39 cellular contexts compared by ENCODE assay signal in the genomic region with DNA sequence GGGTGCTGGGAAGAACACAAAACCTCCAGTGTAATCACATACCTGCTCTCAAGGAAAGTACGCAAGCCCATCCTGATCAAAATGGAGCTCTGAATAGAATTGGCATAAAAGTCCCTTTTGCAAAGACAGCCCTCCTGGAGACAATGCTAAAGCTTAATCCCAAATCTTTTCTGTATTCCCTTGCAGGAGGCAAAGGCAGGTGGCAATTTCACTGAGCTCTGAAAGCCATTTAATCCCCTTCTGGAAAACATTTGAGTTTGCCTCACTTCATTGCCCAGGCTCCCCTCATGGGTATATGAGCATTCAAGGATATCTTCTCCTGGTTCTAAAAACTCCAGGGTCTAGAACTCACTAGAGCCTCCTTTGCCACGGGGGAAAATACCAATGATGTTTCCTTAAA.
"Had no signal": no experiment of that assay in that cellular context is flagged by ENCODE, and none has a peak within 500 bp of the region (broad histone marks: within the 10 kb centered on the region; RNA-seq: fewer than 3 reads in every experiment).

No MANE protein-coding gene starts in this region.

- H3K4me1 ChIP-seq: ascending aorta had no signal

- H3K4me3 ChIP-seq: ascending aorta, cardiac muscle cell had no signal

- H3K36me3 Mint-ChIP-seq: activated CD8-positive, alpha-beta memory T cell treated with anti-CD3 and anti-CD28 coated beads, Interleukin-2, amount 10 ng/mL, durations not matched to agents 7 days and 5 days; activated naive CD4-positive, alpha-beta T cell treated with anti-CD3 and anti-CD28 coated beads, Interleukin-2, amount 10 ng/mL, durations not matched to agents 7 days and 5 days; activated naive CD4-positive, alpha-beta T cell treated with anti-CD3 and anti-CD28 coated beads, Interleukin-2, amount 50 U/mL, for 24 hours; activated naive CD8-positive, alpha-beta T cell; activated naive CD8-positive, alpha-beta T cell treated with anti-CD3 and anti-CD28 coated beads, Interleukin-2, amount 10 ng/mL, durations not matched to agents 7 days and 5 days had no signal

- H3K27me3 ChIP-seq: ascending aorta, cardiac muscle cell had no signal

- H3K9me3 ChIP-seq: ascending aorta had no signal

- H3K27ac ChIP-seq: ascending aorta, cardiac muscle cell, VCaP had no signal

- DNase-seq: activated CD4-positive, alpha-beta memory T cell treated with anti-CD3 and anti-CD28 coated beads, Interleukin-2, amount 10 ng/mL, durations not matched to agents 7 days and 5 days; activated CD4-positive, alpha-beta T cell treated with anti-CD3 and anti-CD28 coated beads for 1 hour; activated CD4-positive, alpha-beta T cell treated with anti-CD3 and anti-CD28 coated beads for 36 hours; activated CD4-positive, alpha-beta T cell treated with anti-CD3 and anti-CD28 coated beads for 48 hours; activated CD4-positive, alpha-beta T cell treated with anti-CD3 and anti-CD28 coated beads, Interleukin-2, amount 10 ng/mL, durations not matched to agents 7 days and 5 days; activated CD4-positive, alpha-beta T cell treated with anti-CD3 and anti-CD28 coated beads, Interleukin-2, amount 50 U/mL, for 48 hours; activated CD4-positive, CD25-positive, alpha-beta regulatory T cell; activated CD8-positive, alpha-beta memory T cell treated with anti-CD3 and anti-CD28 coated beads for 24 hours; activated CD8-positive, alpha-beta memory T cell treated with anti-CD3 and anti-CD28 coated beads, Interleukin-2, amount 10 ng/mL, durations not matched to agents 7 days and 5 days; activated CD8-positive, alpha-beta memory T cell treated with anti-CD3 and anti-CD28 coated beads, Interleukin-2, amount 50 U/mL, for 48 hours; activated CD8-positive, alpha-beta T cell treated with anti-CD3 and anti-CD28 coated beads, Interleukin-2, amount 10 ng/mL, durations not matched to agents 7 days and 5 days; activated effector memory CD4-positive, alpha-beta T cell treated with Interleukin-2 at 50 U/mL for 16 hours; activated gamma-delta T cell; activated naive CD4-positive, alpha-beta T cell treated with anti-CD3 and anti-CD28 coated beads, Interleukin-2, amount 10 ng/mL, durations not matched to agents 7 days and 5 days; activated naive CD4-positive, alpha-beta T cell treated with Interleukin-2 at 50 U/mL for 16 hours; activated naive CD8-positive, alpha-beta T cell treated with anti-CD3 and anti-CD28 coated beads, Interleukin-2, amount 10 ng/mL, durations not matched to agents 7 days and 5 days; activated naive CD8-positive, alpha-beta T cell treated with anti-CD3 and anti-CD28 coated beads, Interleukin-2, amount 50 U/mL, for 24 hours; activated T-cell treated with anti-CD3 and anti-CD28 coated beads, Interleukin-2, amount 50 U/mL, for 24 hours; activated T-cell treated with anti-CD3 and anti-CD28 coated beads, Interleukin-2, amount 50 U/mL, for 48 hours; amygdala; anterior cingulate cortex; caudate nucleus; cerebellar nuclear complex; T-helper 1 cell; T-helper 2 cell; T-helper 9 cell had no signal

- H3K4me3 Mint-ChIP-seq: activated CD4-positive, alpha-beta memory T cell treated with anti-CD3 and anti-CD28 coated beads, Interleukin-2, amount 10 ng/mL, durations not matched to agents 7 days and 5 days; activated CD4-positive, alpha-beta T cell treated with anti-CD3 and anti-CD28 coated beads for 36 hours; activated CD4-positive, alpha-beta T cell treated with anti-CD3 and anti-CD28 coated beads, Interleukin-2, amount 10 ng/mL, durations not matched to agents 7 days and 5 days; activated CD8-positive, alpha-beta memory T cell treated with anti-CD3 and anti-CD28 coated beads, Interleukin-2, amount 10 ng/mL, durations not matched to agents 7 days and 5 days; activated CD8-positive, alpha-beta T cell treated with anti-CD3 and anti-CD28 coated beads, Interleukin-2, amount 10 ng/mL, durations not matched to agents 7 days and 5 days; activated naive CD4-positive, alpha-beta T cell treated with anti-CD3 and anti-CD28 coated beads, Interleukin-2, amount 10 ng/mL, durations not matched to agents 7 days and 5 days; activated naive CD4-positive, alpha-beta T cell treated with anti-CD3 and anti-CD28 coated beads, Interleukin-2, amount 50 U/mL, for 24 hours; activated naive CD8-positive, alpha-beta T cell; activated naive CD8-positive, alpha-beta T cell treated with anti-CD3 and anti-CD28 coated beads, Interleukin-2, amount 10 ng/mL, durations not matched to agents 7 days and 5 days; activated naive CD8-positive, alpha-beta T cell treated with anti-CD3 and anti-CD28 coated beads, Interleukin-2, amount 50 U/mL, for 24 hours; activated T-cell treated with anti-CD3 and anti-CD28 coated beads, Interleukin-2, amount 50 U/mL, for 24 hours; central memory CD8-positive, alpha-beta T cell; T-helper 1 cell treated with Interleukin-12 subunit alpha and Interleukin-12 subunit beta and Interleukin-4 antibody, amounts not matched to agents 30 μg/mL and 1 μg/mL, for 36 hours; T-helper 2 cell treated with Interferon-gamma antibody and Interleukin-4, amounts not matched to agents 5 μg/mL and 100 μg/mL, for 36 hours; WTC11 had no signal

- H3K27ac Mint-ChIP-seq: activated CD4-positive, alpha-beta memory T cell treated with anti-CD3 and anti-CD28 coated beads, Interleukin-2, amount 10 ng/mL, durations not matched to agents 7 days and 5 days; activated CD4-positive, alpha-beta T cell treated with anti-CD3 and anti-CD28 coated beads for 36 hours; activated CD4-positive, alpha-beta T cell treated with anti-CD3 and anti-CD28 coated beads, Interleukin-2, amount 10 ng/mL, durations not matched to agents 7 days and 5 days; activated CD8-positive, alpha-beta memory T cell treated with anti-CD3 and anti-CD28 coated beads, Interleukin-2, amount 10 ng/mL, durations not matched to agents 7 days and 5 days; activated CD8-positive, alpha-beta T cell treated with anti-CD3 and anti-CD28 coated beads, Interleukin-2, amount 10 ng/mL, durations not matched to agents 7 days and 5 days; activated naive CD4-positive, alpha-beta T cell treated with anti-CD3 and anti-CD28 coated beads, Interleukin-2, amount 10 ng/mL, durations not matched to agents 7 days and 5 days; activated naive CD4-positive, alpha-beta T cell treated with anti-CD3 and anti-CD28 coated beads, Interleukin-2, amount 50 U/mL, for 24 hours; activated naive CD8-positive, alpha-beta T cell; activated naive CD8-positive, alpha-beta T cell treated with anti-CD3 and anti-CD28 coated beads, Interleukin-2, amount 10 ng/mL, durations not matched to agents 7 days and 5 days; activated naive CD8-positive, alpha-beta T cell treated with anti-CD3 and anti-CD28 coated beads, Interleukin-2, amount 50 U/mL, for 24 hours; activated T-cell treated with anti-CD3 and anti-CD28 coated beads, Interleukin-2, amount 50 U/mL, for 24 hours; activated T-helper 2 cell treated with anti-CD3 and anti-CD28 coated beads, Interferon-gamma antibody, Interleukin-2, Interleukin-4, amounts not matched to agents 10 μg/mL and 5 μg/mL and 100 μg/mL, durations not matched to agents 14 hours and 24 hours and 36 hours; brain; T-helper 1 cell treated with Interleukin-12 subunit alpha and Interleukin-12 subunit beta and Interleukin-4 antibody, amounts not matched to agents 30 μg/mL and 1 μg/mL, for 36 hours; T-helper 2 cell treated with Interferon-gamma antibody and Interleukin-4, amounts not matched to agents 5 μg/mL and 100 μg/mL, for 36 hours; WTC11 had no signal

- H3K27me3 Mint-ChIP-seq: activated CD8-positive, alpha-beta memory T cell treated with anti-CD3 and anti-CD28 coated beads, Interleukin-2, amount 10 ng/mL, durations not matched to agents 7 days and 5 days; activated naive CD4-positive, alpha-beta T cell treated with anti-CD3 and anti-CD28 coated beads, Interleukin-2, amount 10 ng/mL, durations not matched to agents 7 days and 5 days had no signal

- H3K4me1 Mint-ChIP-seq: activated CD4-positive, alpha-beta memory T cell treated with anti-CD3 and anti-CD28 coated beads, Interleukin-2, amount 10 ng/mL, durations not matched to agents 7 days and 5 days; activated CD4-positive, alpha-beta T cell treated with anti-CD3 and anti-CD28 coated beads for 36 hours; activated CD4-positive, alpha-beta T cell treated with anti-CD3 and anti-CD28 coated beads, Interleukin-2, amount 10 ng/mL, durations not matched to agents 7 days and 5 days; activated CD8-positive, alpha-beta memory T cell treated with anti-CD3 and anti-CD28 coated beads, Interleukin-2, amount 10 ng/mL, durations not matched to agents 7 days and 5 days; activated naive CD4-positive, alpha-beta T cell treated with anti-CD3 and anti-CD28 coated beads, Interleukin-2, amount 10 ng/mL, durations not matched to agents 7 days and 5 days; activated naive CD4-positive, alpha-beta T cell treated with anti-CD3 and anti-CD28 coated beads, Interleukin-2, amount 50 U/mL, for 24 hours; activated naive CD8-positive, alpha-beta T cell treated with anti-CD3 and anti-CD28 coated beads, Interleukin-2, amount 10 ng/mL, durations not matched to agents 7 days and 5 days; activated naive CD8-positive, alpha-beta T cell treated with anti-CD3 and anti-CD28 coated beads, Interleukin-2, amount 50 U/mL, for 24 hours; central memory CD8-positive, alpha-beta T cell had no signal

- H3K9me3 Mint-ChIP-seq: activated CD4-positive, alpha-beta memory T cell treated with anti-CD3 and anti-CD28 coated beads, Interleukin-2, amount 10 ng/mL, durations not matched to agents 7 days and 5 days; activated CD4-positive, alpha-beta T cell treated with anti-CD3 and anti-CD28 coated beads, Interleukin-2, amount 10 ng/mL, durations not matched to agents 7 days and 5 days; activated naive CD4-positive, alpha-beta T cell treated with anti-CD3 and anti-CD28 coated beads, Interleukin-2, amount 10 ng/mL, durations not matched to agents 7 days and 5 days; activated naive CD4-positive, alpha-beta T cell treated with anti-CD3 and anti-CD28 coated beads, Interleukin-2, amount 50 U/mL, for 24 hours; activated naive CD8-positive, alpha-beta T cell treated with anti-CD3 and anti-CD28 coated beads, Interleukin-2, amount 10 ng/mL, durations not matched to agents 7 days and 5 days; activated T-cell treated with anti-CD3 and anti-CD28 coated beads, Interleukin-2, amount 50 U/mL, for 24 hours; activated T-helper 2 cell treated with anti-CD3 and anti-CD28 coated beads, Interferon-gamma antibody, Interleukin-2, Interleukin-4, amounts not matched to agents 10 μg/mL and 5 μg/mL and 100 μg/mL, durations not matched to agents 14 hours and 24 hours and 36 hours; central memory CD8-positive, alpha-beta T cell; T-helper 1 cell treated with Interleukin-12 subunit alpha and Interleukin-12 subunit beta and Interleukin-4 antibody, amounts not matched to agents 30 μg/mL and 1 μg/mL, for 36 hours; T-helper 2 cell treated with Interferon-gamma antibody and Interleukin-4, amounts not matched to agents 5 μg/mL and 100 μg/mL, for 36 hours had no signal

- H3K36me3 ChIP-seq: ascending aorta, cardiac muscle cell had no signal

- FAIRE-seq: bronchial epithelial cell, TTC549 had no signal
